In the genomic region with DNA sequence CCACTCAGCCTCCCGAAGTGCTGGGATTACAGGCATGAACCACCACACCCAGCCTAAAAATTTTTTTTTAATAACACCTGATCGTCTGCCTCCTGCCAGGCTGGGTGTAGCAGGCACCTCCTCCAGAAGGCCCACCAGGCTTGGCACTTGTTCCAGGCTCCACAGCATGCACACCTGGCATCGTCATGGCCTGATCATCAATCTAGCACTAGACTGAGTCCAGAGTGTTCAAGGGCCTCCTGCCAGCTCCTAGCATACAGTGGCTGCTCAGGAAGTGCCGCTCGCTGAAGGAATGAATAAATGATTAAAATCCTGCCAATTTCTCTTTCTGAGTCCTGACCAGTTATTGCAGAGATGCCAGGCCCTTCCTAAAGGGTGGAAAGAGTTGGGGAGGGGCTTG, we compare ENCODE assay signal across 32 cellular contexts.
"Had no signal": no experiment of that assay in that cellular context is flagged by ENCODE, and none has a peak within 500 bp of the region (broad histone marks: within the 10 kb centered on the region; RNA-seq: fewer than 3 reads in every experiment).

No MANE protein-coding gene starts in this region.

- H3K27ac Mint-ChIP-seq: activated CD4-positive, alpha-beta T cell treated with anti-CD3 and anti-CD28 coated beads for 36 hours; activated CD8-positive, alpha-beta memory T cell treated with anti-CD3 and anti-CD28 coated beads, Interleukin-2, amount 10 ng/mL, durations not matched to agents 7 days and 5 days; activated CD8-positive, alpha-beta T cell treated with anti-CD3 and anti-CD28 coated beads, Interleukin-2, amount 10 ng/mL, durations not matched to agents 7 days and 5 days; activated T-helper 2 cell treated with anti-CD3 and anti-CD28 coated beads, Interferon-gamma antibody, Interleukin-2, Interleukin-4, amounts not matched to agents 10 μg/mL and 5 μg/mL and 100 μg/mL, durations not matched to agents 14 hours and 24 hours and 36 hours; endodermal cell; naive B cell; nephron progenitor cell; progenitor cell of endocrine pancreas had no signal

- ATAC-seq: activated CD4-positive, alpha-beta T cell treated with anti-CD3 and anti-CD28 coated beads for 36 hours; activated CD8-positive, alpha-beta memory T cell treated with anti-CD3 and anti-CD28 coated beads, Interleukin-2, amount 10 ng/mL, durations not matched to agents 7 days and 5 days; activated CD8-positive, alpha-beta T cell treated with anti-CD3 and anti-CD28 coated beads, Interleukin-2, amount 10 ng/mL, durations not matched to agents 7 days and 5 days; activated naive CD4-positive, alpha-beta T cell treated with anti-CD3 and anti-CD28 coated beads, Interleukin-2, amount 50 U/mL, for 72 hours; left colon; right lobe of liver; stimulated activated naive CD8-positive, alpha-beta T cell treated with anti-CD3 and anti-CD28 coated beads, Interleukin-15, Interleukin-2, amounts not matched to agents 100 U/mL and 50 U/mL, for 24 hours had no signal

- H3K9me3 ChIP-seq: adrenal gland, esophagus muscularis mucosa, ovary, right lobe of liver, testis, transverse colon had no signal

- H3K36me3 ChIP-seq: adrenal gland, cardiac muscle cell, esophagus muscularis mucosa, ovary, right lobe of liver, transverse colon had no signal

- H3K36me3 Mint-ChIP-seq: activated CD8-positive, alpha-beta memory T cell treated with anti-CD3 and anti-CD28 coated beads, Interleukin-2, amount 10 ng/mL, durations not matched to agents 7 days and 5 days; activated naive CD4-positive, alpha-beta T cell treated with anti-CD3 and anti-CD28 coated beads, Interleukin-2, amount 50 U/mL, for 72 hours; brain; naive B cell had no signal

- FAIRE-seq: frontal cortex, keratinocyte had no signal

- H2AFZ ChIP-seq: hepatocyte had no signal

- H3K4me3 ChIP-seq: adrenal gland, cardiac muscle cell, coronary artery, esophagus muscularis mucosa, hepatocyte, ovary, right lobe of liver, skin epidermis, testis, transverse colon had no signal

- DNase-seq: activated CD4-positive, alpha-beta T cell treated with anti-CD3 and anti-CD28 coated beads for 36 hours; activated CD4-positive, CD25-positive, alpha-beta regulatory T cell; activated CD8-positive, alpha-beta memory T cell treated with anti-CD3 and anti-CD28 coated beads, Interleukin-2, amount 10 ng/mL, durations not matched to agents 7 days and 5 days; activated CD8-positive, alpha-beta T cell treated with anti-CD3 and anti-CD28 coated beads, Interleukin-2, amount 10 ng/mL, durations not matched to agents 7 days and 5 days; activated naive CD4-positive, alpha-beta T cell; activated T-cell treated with anti-CD3 and anti-CD28 coated beads, Interleukin-2, amount 50 U/mL, for 48 hours; adrenal gland; aorta; endodermal cell; left colon; mammary epithelial cell; naive B cell; nephron progenitor cell; ovary; right lobe of liver; stimulated activated CD4-positive, alpha-beta T cell treated with anti-CD3 and anti-CD28 coated beads, Interleukin-12 subunit alpha, Interleukin-12 subunit beta, amount 100 ng/mL, for 4 hours; stimulated activated CD4-positive, alpha-beta T cell treated with anti-CD3 and anti-CD28 coated beads, Interleukin-4, amount 100 ng/mL, for 1 hour; stimulated activated naive CD8-positive, alpha-beta T cell treated with anti-CD3 and anti-CD28 coated beads, Interleukin-15, Interleukin-2, amounts not matched to agents 100 U/mL and 50 U/mL, for 24 hours; T-helper 1 cell; testis; transverse colon had no signal

- H3K79me2 ChIP-seq: hepatocyte had no signal

- H3K27ac ChIP-seq: adrenal gland, cardiac muscle cell, coronary artery, esophagus muscularis mucosa, hepatocyte, ovary, right lobe of liver, skin epidermis, testis, transverse colon had no signal

- H3K27me3 ChIP-seq: adrenal gland, cardiac muscle cell, ovary, right lobe of liver, testis had no signal

- H3K4me2 ChIP-seq: hepatocyte had no signal

- H3K4me3 Mint-ChIP-seq: activated CD4-positive, alpha-beta T cell treated with anti-CD3 and anti-CD28 coated beads for 36 hours; activated CD8-positive, alpha-beta memory T cell treated with anti-CD3 and anti-CD28 coated beads, Interleukin-2, amount 10 ng/mL, durations not matched to agents 7 days and 5 days; activated CD8-positive, alpha-beta T cell treated with anti-CD3 and anti-CD28 coated beads, Interleukin-2, amount 10 ng/mL, durations not matched to agents 7 days and 5 days; endodermal cell; naive B cell; nephron progenitor cell had no signal
